8 cellular contexts compared by ENCODE assay signal in the genomic region with DNA sequence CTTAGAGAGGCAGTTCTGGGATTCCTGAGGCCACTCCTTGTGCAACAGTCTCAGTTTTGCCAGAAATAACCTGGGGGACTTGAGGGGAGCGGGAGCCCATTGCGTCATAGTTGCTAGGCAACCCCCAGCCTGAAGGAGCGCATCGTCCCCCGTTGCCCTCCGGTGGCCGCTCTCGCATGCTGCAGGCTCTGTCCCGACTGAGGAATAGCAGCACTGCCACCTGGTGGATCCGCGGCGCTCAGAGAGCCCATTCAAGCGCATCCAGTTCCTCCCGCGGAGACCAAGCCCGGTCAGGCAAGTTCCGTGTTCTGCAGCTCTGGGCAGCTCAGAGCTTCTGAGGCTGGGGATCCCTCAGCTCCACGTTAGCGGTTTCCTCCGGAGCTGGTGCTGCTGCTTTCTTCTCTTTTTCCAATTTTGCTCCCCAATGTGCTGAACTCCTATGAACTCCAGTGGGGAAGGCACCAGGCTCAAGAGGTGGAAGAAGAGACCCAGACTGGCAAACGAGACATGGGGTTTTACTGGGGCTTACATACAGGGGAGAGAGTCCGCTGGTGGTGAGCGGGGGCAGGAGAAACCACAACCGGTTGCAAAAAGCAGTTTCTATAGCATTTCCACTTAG. TPM values are rescaled to one million over a fixed set of nuclear protein-coding genes. Genes with fewer than 3 reads are reported as not detected.
A peak's percentile ranks its signal among the peaks of the same experiment; 100 is the strongest.
DNase-seq lines count a peak whose midpoint lies in the region; ATAC-seq lines count a peak whose summit lies in the region.

No MANE protein-coding gene starts in this region.

- peak; percentile 76 to 90 (median 81) for DNase-seq in CD4-positive, CD25-positive, alpha-beta regulatory T cell
- DNase-seq in NCI-H460 (ENCODE audit: extremely low read depth, low read depth) (peak; percentile 92), kidney glomerular epithelial cell (lab: John Stamatoyannopoulos, UW) (peak; percentile 86)
- DNase-seq in activated CD4-positive, CD25-positive, alpha-beta regulatory T cell treated with anti-CD3 and anti-CD28 coated beads, Interleukin-2, amount 50 U/mL, for 16 hours (ENCODE audit: low read depth, low spot score) = peak; percentile 70
- DNase-seq in central memory CD8-positive, alpha-beta T cell (ENCODE audit: low spot score in 2 of 2) = peak; percentile 77 to 83
- peak; percentile 85 for DNase-seq in stimulated activated CD4-positive, alpha-beta T cell treated with anti-CD3 and anti-CD28 coated beads, Interleukin-2, amount 100 ng/mL, for 4 hours (ENCODE audit: low read depth)

- peaks cover 0 to 8% (median 2%) of the 10 kb centered on the region in 4 donors for H3K4me1 Mint-ChIP-seq in CD4-positive, CD25-positive, alpha-beta regulatory T cell
- peaks cover 15% of the 10 kb centered on the region for H3K4me1 Mint-ChIP-seq in central memory CD8-positive, alpha-beta T cell

- H3K9me3 Mint-ChIP-seq in CD4-positive, CD25-positive, alpha-beta regulatory T cell = peaks cover 0 to 1% (median 0%) of the 10 kb centered on the region in 7 donors
- H3K9me3 Mint-ChIP-seq in central memory CD8-positive, alpha-beta T cell = no peaks in the 10 kb centered on the region

- peak overlapping the region in 1 of 3 donors; percentile 35 for H3K27ac Mint-ChIP-seq in CD4-positive, CD25-positive, alpha-beta regulatory T cell
- H3K27ac Mint-ChIP-seq in central memory CD8-positive, alpha-beta T cell (ENCODE audit: low read depth) = no peak overlapping the region

- no peaks in the 10 kb centered on the region for H3K9me3 ChIP-seq in CD4-positive, CD25-positive, alpha-beta regulatory T cell (ENCODE audit: control insufficient read depth in 2 of 2, low read length in 2 of 2)

- H3K27me3 ChIP-seq in CD4-positive, CD25-positive, alpha-beta regulatory T cell (ENCODE audit: control insufficient read depth, insufficient read depth, low read length) = no peaks in the 10 kb centered on the region

- H3K4me3 Mint-ChIP-seq in CD4-positive, CD25-positive, alpha-beta regulatory T cell = no peak overlapping the region
- H3K4me3 Mint-ChIP-seq in central memory CD8-positive, alpha-beta T cell = no peak overlapping the region

- no peaks in the 10 kb centered on the region for H3K36me3 Mint-ChIP-seq in CD4-positive, CD25-positive, alpha-beta regulatory T cell
- H3K36me3 Mint-ChIP-seq in central memory CD8-positive, alpha-beta T cell (ENCODE audit: insufficient read depth) = peaks cover 1% of the 10 kb centered on the region

- H3K36me3 ChIP-seq in CD4-positive, CD25-positive, alpha-beta regulatory T cell (ENCODE audit: control insufficient read depth, insufficient read depth, low read length) = no peaks in the 10 kb centered on the region

- H3K4me3 ChIP-seq in CD4-positive, CD25-positive, alpha-beta regulatory T cell (ENCODE audit: low read depth, low read length) = no peak overlapping the region

- peak; percentile 93 to 97 for ATAC-seq in CD4-positive, CD25-positive, alpha-beta regulatory T cell (ENCODE audit: low read depth in 2 of 2)
- peak; percentile 98 for ATAC-seq in GM19328 (IDR thresholded peaks at IDR 0.05; ENCODE audit: unreplicated experiment)
- ATAC-seq in HG03439 (IDR thresholded peaks at IDR 0.05; ENCODE audit: unreplicated experiment) = peak; percentile 99
- peak; percentile 88 for ATAC-seq in central memory CD8-positive, alpha-beta T cell (replicated peaks; ENCODE audit: extremely low read depth, poor library complexity, severe bottlenecking)

- no peaks in the 10 kb centered on the region for H3K4me1 ChIP-seq in CD4-positive, CD25-positive, alpha-beta regulatory T cell (ENCODE audit: control insufficient read depth, insufficient read depth, low read length, poor library complexity, severe bottlenecking)

- H3K27ac ChIP-seq in CD4-positive, CD25-positive, alpha-beta regulatory T cell (ENCODE audit: insufficient read depth, low read length, poor library complexity, severe bottlenecking) = no peak overlapping the region

- H3K27me3 Mint-ChIP-seq in CD4-positive, CD25-positive, alpha-beta regulatory T cell = peaks cover 7% of the 10 kb centered on the region
- H3K27me3 Mint-ChIP-seq in central memory CD8-positive, alpha-beta T cell = peaks cover 38% of the 10 kb centered on the region

RNA-seq across cellular contexts. Expression of gene SLC4A3, which starts 15.1 kb away (rescaled TPM):
- not detected for total RNA-seq in CD4-positive, CD25-positive, alpha-beta regulatory T cell
- polyA plus RNA-seq in CD4-positive, CD25-positive, alpha-beta regulatory T cell = not detected
- 0.97 and 1.3 TPM in 2 replicates for total RNA-seq in NCI-H460 (2014; rRNA removed; shearing (Covaris generic))
- 2.0 and 2.4 TPM in 2 replicates for polyA plus RNA-seq in NCI-H460 (2014; cell fraction: nucleus; rRNA removed)

RNA-seq across cellular contexts. Expression of gene STK11IP, which starts 44.9 kb away (rescaled TPM):
- total RNA-seq in CD4-positive, CD25-positive, alpha-beta regulatory T cell = 45.7 TPM
- polyA plus RNA-seq in CD4-positive, CD25-positive, alpha-beta regulatory T cell = 10 to 100 TPM in 1 of 4 donors, 1 to 10 TPM in 3; 6.8 to 10.1 (median 8.4) TPM
- total RNA-seq in NCI-H460 (2014; rRNA removed; shearing (Covaris generic)) = 18.1 and 21.6 TPM in 2 replicates
- 73.2 and 86.3 TPM in 2 replicates for polyA plus RNA-seq in NCI-H460 (2014; cell fraction: nucleus; rRNA removed)
